In genomic region chr14:103228076-103228806, GRCh38 we compare ENCODE assay signal across 29 cellular contexts.
"Had no signal": no experiment of that assay in that cellular context is flagged by ENCODE, and none has a peak within 500 bp of the region (broad histone marks: within the 10 kb centered on the region; RNA-seq: fewer than 3 reads in every experiment).

No MANE protein-coding gene starts in this region.

- H3K27ac Mint-ChIP-seq: dendritic cell treated with granulocyte-macrophage colony-stimulating factor and Interleukin-4, amounts not matched to agents 40 ng/mL and 50 ng/mL, for 4 days; natural killer cell; neural progenitor cell; stimulated activated memory B cell treated with anti-CD40 and anti-IgM and Interleukin-4, amounts not matched to agents 10 μg/mL and 1 μg/mL and 100 μg/mL, for 72 hours; type B pancreatic cell had no signal

- H3K36me3 ChIP-seq: colonic mucosa, esophagus muscularis mucosa, heart right ventricle, left ventricle myocardium inferior, lower lobe of right lung, neural progenitor cell, ovary, spleen, tibial artery had no signal

- FAIRE-seq: endothelial cell of umbilical vein, islet of Langerhans had no signal

- H3K9me3 ChIP-seq: colonic mucosa, esophagus muscularis mucosa, heart right ventricle, left ventricle myocardium inferior, lower lobe of right lung, ovary, psoas muscle, spleen, testis, tibial artery had no signal

- H3K4me2 ChIP-seq: neural progenitor cell had no signal

- H3K27me3 ChIP-seq: colonic mucosa, neural progenitor cell, ovary, testis had no signal

- H3K4me1 Mint-ChIP-seq: natural killer cell; stimulated activated memory B cell treated with anti-CD40 and anti-IgM and Interleukin-4, amounts not matched to agents 10 μg/mL and 1 μg/mL and 100 μg/mL, for 72 hours had no signal

- H3K4me3 Mint-ChIP-seq: dendritic cell treated with granulocyte-macrophage colony-stimulating factor and Interleukin-4, amounts not matched to agents 40 ng/mL and 50 ng/mL, for 4 days; natural killer cell; neural progenitor cell; stimulated activated memory B cell treated with anti-CD40 and anti-IgM and Interleukin-4, amounts not matched to agents 10 μg/mL and 1 μg/mL and 100 μg/mL, for 72 hours; type B pancreatic cell had no signal

- H3K9me3 Mint-ChIP-seq: dendritic cell treated with granulocyte-macrophage colony-stimulating factor and Interleukin-4, amounts not matched to agents 40 ng/mL and 50 ng/mL, for 4 days; natural killer cell; neural progenitor cell; stimulated activated memory B cell treated with anti-CD40 and anti-IgM and Interleukin-4, amounts not matched to agents 10 μg/mL and 1 μg/mL and 100 μg/mL, for 72 hours; type B pancreatic cell had no signal

- H3K36me3 Mint-ChIP-seq: natural killer cell; neural progenitor cell; stimulated activated memory B cell treated with anti-CD40 and anti-IgM and Interleukin-4, amounts not matched to agents 10 μg/mL and 1 μg/mL and 100 μg/mL, for 72 hours; type B pancreatic cell had no signal

- H3K27ac ChIP-seq: colonic mucosa, esophagus muscularis mucosa, foreskin keratinocyte, heart right ventricle, left ventricle myocardium inferior, lower lobe of right lung, neural progenitor cell, ovary, psoas muscle, skin epidermis, spleen, testis, tibial artery had no signal

- H3K4me3 ChIP-seq: colonic mucosa, esophagus muscularis mucosa, heart right ventricle, left ventricle myocardium inferior, lower lobe of right lung, neural progenitor cell, ovary, psoas muscle, skin epidermis, spleen, testis, tibial artery had no signal

- H2AFZ ChIP-seq: neural progenitor cell had no signal

- ATAC-seq: foreskin keratinocyte; heart right ventricle; left colon; lower lobe of right lung; natural killer cell; psoas muscle; stimulated activated memory B cell treated with anti-CD40 and anti-IgM and Interleukin-4, amounts not matched to agents 10 μg/mL and 1 μg/mL and 100 μg/mL, for 72 hours; stimulated activated naive CD8-positive, alpha-beta T cell treated with anti-CD3 and anti-CD28 coated beads, Interleukin-15, Interleukin-2, amounts not matched to agents 100 U/mL and 50 U/mL, for 24 hours had no signal

- H3K9ac ChIP-seq: neural progenitor cell had no signal

- DNase-seq: colonic mucosa; effector CD8-positive, alpha-beta T cell; foreskin keratinocyte; glutamatergic neuron; heart right ventricle; hippocampal formation; kidney glomerular epithelial cell; left colon; left ventricle myocardium inferior; lower lobe of right lung; natural killer cell; nucleus accumbens; ovary; psoas muscle; right cardiac atrium; spleen; stimulated activated CD4-positive, alpha-beta T cell treated with anti-CD3 and anti-CD28 coated beads, Interleukin-4, amount 100 ng/mL, for 4 hours; stimulated activated naive CD8-positive, alpha-beta T cell treated with anti-CD3 and anti-CD28 coated beads, Interleukin-15, Interleukin-2, amounts not matched to agents 100 U/mL and 50 U/mL, for 24 hours; substantia nigra; testis; tibial artery had no signal

- H3K4me1 ChIP-seq: colonic mucosa, esophagus muscularis mucosa, foreskin keratinocyte, heart right ventricle, left ventricle myocardium inferior, lower lobe of right lung, psoas muscle, spleen, testis, tibial artery had no signal
